ENCODE assay signal across 19 cellular contexts in the genomic region with DNA sequence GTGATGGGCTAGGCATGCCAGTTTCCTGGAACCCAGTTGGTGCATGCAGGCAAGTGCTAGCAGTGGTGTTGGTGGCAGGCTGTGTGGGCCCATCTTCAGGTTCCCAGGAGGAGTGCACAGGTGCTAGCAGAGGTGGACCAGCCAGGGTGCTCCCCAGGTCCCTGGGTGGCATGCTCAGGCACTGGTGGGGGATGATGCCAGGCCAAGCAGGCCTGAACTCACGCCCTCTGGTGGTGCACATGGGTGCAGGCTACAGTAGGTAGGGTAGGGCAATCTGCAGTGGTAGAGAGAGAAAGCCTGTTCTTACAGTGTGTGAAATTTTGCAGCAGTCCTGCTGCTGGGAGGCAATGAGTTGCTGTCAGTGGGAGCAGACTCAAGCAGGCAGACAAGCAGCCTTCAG.
DNase-seq lines count a peak whose midpoint lies in the region; ATAC-seq and TF ChIP-seq lines count a peak whose summit lies in the region.
"Had no signal": no experiment of that assay in that cellular context is flagged by ENCODE, and none has a peak within 500 bp of the region (broad histone marks: within the 10 kb centered on the region; RNA-seq: fewer than 3 reads in every experiment).

No MANE protein-coding gene starts in this region.

- H3K4me1 Mint-ChIP-seq in activated CD8-positive, alpha-beta T cell treated with anti-CD3 and anti-CD28 coated beads for 36 hours (ENCODE audit: low read depth), result no peaks in the 10 kb centered on the region
- H3K4me1 Mint-ChIP-seq in activated CD8-positive, alpha-beta T cell treated with anti-CD3 and anti-CD28 coated beads, Interleukin-2, amount 10 ng/mL, durations not matched to agents 7 days and 5 days (ENCODE audit: low read depth), result no peaks in the 10 kb centered on the region
- H3K4me1 Mint-ChIP-seq in WTC11, result 0 out of 2 replicates have a peak, but pooled peaks cover 2% of the 10 kb centered on the region
- H3K4me1 Mint-ChIP-seq in type B pancreatic cell (ENCODE audit: unreplicated experiment), result no peaks in the 10 kb centered on the region
- H3K4me1 Mint-ChIP-seq: activated CD4-positive, alpha-beta memory T cell treated with anti-CD3 and anti-CD28 coated beads, Interleukin-2, amount 10 ng/mL, durations not matched to agents 7 days and 5 days had no signal

- DNase-seq in activated CD8-positive, alpha-beta T cell treated with anti-CD3 and anti-CD28 coated beads for 36 hours, result peak; percentile 1
- DNase-seq in activated CD8-positive, alpha-beta T cell treated with anti-CD3 and anti-CD28 coated beads, Interleukin-2, amount 10 ng/mL, durations not matched to agents 7 days and 5 days, result no peak
- DNase-seq in LNCaP clone FGC (ENCODE audit: low read depth) (no peak), WTC11 (ENCODE audit: low spot score) (peak; percentile 48), type B pancreatic cell (ENCODE audit: extremely low spot score, unreplicated experiment) (no peak), osteoblast (ENCODE audit: insufficient read length, low spot score, missing footprints) (no peak), glomerular visceral epithelial cell (ENCODE audit: extremely low spot score) (no peak)
- DNase-seq: activated CD4-positive, alpha-beta memory T cell treated with anti-CD3 and anti-CD28 coated beads, Interleukin-2, amount 10 ng/mL, durations not matched to agents 7 days and 5 days; brain microvascular endothelial cell; NCI-H1436; NCI-H446; ovary; stimulated activated CD4-positive, alpha-beta T cell treated with anti-CD3 and anti-CD28 coated beads, Interleukin-4, amount 100 ng/mL, for 1 hour; substantia nigra had no signal

- peaks cover 12% of the 10 kb centered on the region for H3K9me3 Mint-ChIP-seq in activated CD8-positive, alpha-beta T cell treated with anti-CD3 and anti-CD28 coated beads for 36 hours
- peaks cover 17% of the 10 kb centered on the region for H3K9me3 Mint-ChIP-seq in activated CD8-positive, alpha-beta T cell treated with anti-CD3 and anti-CD28 coated beads, Interleukin-2, amount 10 ng/mL, durations not matched to agents 7 days and 5 days (ENCODE audit: insufficient read depth)
- H3K9me3 Mint-ChIP-seq in WTC11 (peaks cover 58% of the 10 kb centered on the region), type B pancreatic cell (no peaks in the 10 kb centered on the region)

- H3K4me1 ChIP-seq in osteoblast (ENCODE audit: insufficient read depth, low read length), result no peaks in the 10 kb centered on the region

- TF ChIP-seq CTCF in activated CD8-positive, alpha-beta T cell treated with anti-CD3 and anti-CD28 coated beads for 36 hours (IDR thresholded peaks at IDR 0.05), result no peak
- TF ChIP-seq CTCF in LNCaP clone FGC (IDR thresholded peaks at IDR 0.05; ENCODE audit: control insufficient read depth, extremely low read depth, insufficient read depth) (peak; percentile 21; the same call in 1 of the 2 replicates), WTC11 (IDR thresholded peaks at IDR 0.05) (peak; percentile 62), type B pancreatic cell (conservative IDR thresholded peaks at IDR 0.05) (peak; percentile 47), osteoblast (IDR thresholded peaks at IDR 0.05; ENCODE audit: extremely low read depth, low read depth, low read length) (no peak)

- POLR2A ChIA-PET in activated CD8-positive, alpha-beta T cell treated with anti-CD3 and anti-CD28 coated beads for 36 hours (lab: Charles Lee), result no interaction called here
- POLR2A ChIA-PET in activated CD8-positive, alpha-beta T cell treated with anti-CD3 and anti-CD28 coated beads, Interleukin-2, amount 10 ng/mL, durations not matched to agents 7 days and 5 days (lab: Charles Lee), result no interaction called here
- POLR2A ChIA-PET in WTC11 (lab: Charles Lee), result no interaction called here

- H3K27me3 Mint-ChIP-seq in activated CD8-positive, alpha-beta T cell treated with anti-CD3 and anti-CD28 coated beads for 36 hours, result no peaks in the 10 kb centered on the region
- H3K27me3 Mint-ChIP-seq in activated CD8-positive, alpha-beta T cell treated with anti-CD3 and anti-CD28 coated beads, Interleukin-2, amount 10 ng/mL, durations not matched to agents 7 days and 5 days (ENCODE audit: low read depth), result no peaks in the 10 kb centered on the region
- H3K27me3 Mint-ChIP-seq in WTC11 (ENCODE audit: low read depth) (peaks cover 9% of the 10 kb centered on the region), type B pancreatic cell (peaks cover 3% of the 10 kb centered on the region)
- H3K27me3 Mint-ChIP-seq: activated CD4-positive, alpha-beta memory T cell treated with anti-CD3 and anti-CD28 coated beads, Interleukin-2, amount 10 ng/mL, durations not matched to agents 7 days and 5 days; dendritic cell treated with granulocyte-macrophage colony-stimulating factor and Interleukin-4, amounts not matched to agents 40 ng/mL and 50 ng/mL, for 4 days had no signal

- intact Hi-C loops in activated CD8-positive, alpha-beta T cell treated with anti-CD3 and anti-CD28 coated beads for 36 hours (cut with micrococcal nuclease), result no loop called here

- H3K9me3 ChIP-seq in osteoblast (ENCODE audit: low read depth, low read length), result peaks cover 6% of the 10 kb centered on the region
- H3K9me3 ChIP-seq: ovary had no signal

- ATAC-seq in activated CD8-positive, alpha-beta T cell treated with anti-CD3 and anti-CD28 coated beads for 36 hours, result no peak
- no peak for ATAC-seq in activated CD8-positive, alpha-beta T cell treated with anti-CD3 and anti-CD28 coated beads, Interleukin-2, amount 10 ng/mL, durations not matched to agents 7 days and 5 days
- ATAC-seq in WTC11 (peak; percentile 97), GM18870 (IDR thresholded peaks at IDR 0.05; ENCODE audit: unreplicated experiment) (no peak)
- ATAC-seq: left lobe of liver had no signal

- H3K27ac Mint-ChIP-seq in activated CD8-positive, alpha-beta T cell treated with anti-CD3 and anti-CD28 coated beads for 36 hours, result no peak overlapping the region
- no peak overlapping the region for H3K27ac Mint-ChIP-seq in activated CD8-positive, alpha-beta T cell treated with anti-CD3 and anti-CD28 coated beads, Interleukin-2, amount 10 ng/mL, durations not matched to agents 7 days and 5 days
- H3K27ac Mint-ChIP-seq in WTC11 (no peak overlapping the region), type B pancreatic cell (no peak overlapping the region)
- H3K27ac Mint-ChIP-seq: activated CD4-positive, alpha-beta memory T cell treated with anti-CD3 and anti-CD28 coated beads, Interleukin-2, amount 10 ng/mL, durations not matched to agents 7 days and 5 days; dendritic cell treated with granulocyte-macrophage colony-stimulating factor and Interleukin-4, amounts not matched to agents 40 ng/mL and 50 ng/mL, for 4 days had no signal

- H3K4me3 ChIP-seq in LNCaP clone FGC (ENCODE audit: low read depth, low read length) (no peak overlapping the region), osteoblast (ENCODE audit: insufficient read depth, low read length) (no peak overlapping the region)
- H3K4me3 ChIP-seq: ovary had no signal

- H3K4me2 ChIP-seq in osteoblast (ENCODE audit: insufficient read depth, low read length), result no peak overlapping the region
- H3K4me2 ChIP-seq: KMS-11 had no signal

- H3K27me3 ChIP-seq in osteoblast (ENCODE audit: insufficient read depth, low read length), result no peaks in the 10 kb centered on the region
- H3K27me3 ChIP-seq: brain microvascular endothelial cell, ovary had no signal

- CTCF ChIA-PET in activated CD8-positive, alpha-beta T cell treated with anti-CD3 and anti-CD28 coated beads for 36 hours (lab: Charles Lee), result no interaction called here
- CTCF ChIA-PET in activated CD8-positive, alpha-beta T cell treated with anti-CD3 and anti-CD28 coated beads, Interleukin-2, amount 10 ng/mL, durations not matched to agents 7 days and 5 days (lab: Charles Lee), result no interaction called here
- CTCF ChIA-PET in WTC11 (lab: Charles Lee), result interaction anchor here (0.6 kb wide), 1 partner anchor 224 kb away, joined by 4 read pairs; no protein-coding TSS in a partner anchor

- H3K27ac ChIP-seq in osteoblast (ENCODE audit: low read depth, low read length), result no peak overlapping the region
- H3K27ac ChIP-seq: brain microvascular endothelial cell, HL-60, KMS-11, ovary had no signal

- H3K36me3 Mint-ChIP-seq in activated CD8-positive, alpha-beta T cell treated with anti-CD3 and anti-CD28 coated beads for 36 hours (ENCODE audit: low read depth), result no peaks in the 10 kb centered on the region
- no peaks in the 10 kb centered on the region for H3K36me3 Mint-ChIP-seq in activated CD8-positive, alpha-beta T cell treated with anti-CD3 and anti-CD28 coated beads, Interleukin-2, amount 10 ng/mL, durations not matched to agents 7 days and 5 days (ENCODE audit: low read depth)
- H3K36me3 Mint-ChIP-seq in WTC11, result peaks cover 21% of the 10 kb centered on the region
- no peaks in the 10 kb centered on the region for H3K36me3 Mint-ChIP-seq in type B pancreatic cell

- H3K36me3 ChIP-seq in osteoblast (ENCODE audit: insufficient read depth, low read length), result no peaks in the 10 kb centered on the region
- H3K36me3 ChIP-seq: brain microvascular endothelial cell, ovary had no signal

- no peaks in the 10 kb centered on the region for H3K79me2 ChIP-seq in osteoblast (ENCODE audit: insufficient read depth, low read length)

- H3K4me3 Mint-ChIP-seq in activated CD8-positive, alpha-beta T cell treated with anti-CD3 and anti-CD28 coated beads for 36 hours, result no peak overlapping the region
- no peak overlapping the region for H3K4me3 Mint-ChIP-seq in activated CD8-positive, alpha-beta T cell treated with anti-CD3 and anti-CD28 coated beads, Interleukin-2, amount 10 ng/mL, durations not matched to agents 7 days and 5 days
- H3K4me3 Mint-ChIP-seq in WTC11, result no peak overlapping the region
- H3K4me3 Mint-ChIP-seq in type B pancreatic cell, result no peak overlapping the region
- H3K4me3 Mint-ChIP-seq: activated CD4-positive, alpha-beta memory T cell treated with anti-CD3 and anti-CD28 coated beads, Interleukin-2, amount 10 ng/mL, durations not matched to agents 7 days and 5 days; dendritic cell treated with granulocyte-macrophage colony-stimulating factor and Interleukin-4, amounts not matched to agents 40 ng/mL and 50 ng/mL, for 4 days had no signal

- no peaks in the 10 kb centered on the region for H4K20me1 ChIP-seq in osteoblast (ENCODE audit: insufficient read depth, low read length)

- no peak overlapping the region for H2AFZ ChIP-seq in osteoblast (ENCODE audit: low read length)

TF ChIP-seq in WTC11, 78 proteins besides CTCF, POLR2A, EP300 and RAD21 (continues in another document):
- TF ChIP-seq ATF1 (CRISPR knock-in tag; IDR thresholded peaks at IDR 0.05), result no peak
- TF ChIP-seq, protein P1, sequence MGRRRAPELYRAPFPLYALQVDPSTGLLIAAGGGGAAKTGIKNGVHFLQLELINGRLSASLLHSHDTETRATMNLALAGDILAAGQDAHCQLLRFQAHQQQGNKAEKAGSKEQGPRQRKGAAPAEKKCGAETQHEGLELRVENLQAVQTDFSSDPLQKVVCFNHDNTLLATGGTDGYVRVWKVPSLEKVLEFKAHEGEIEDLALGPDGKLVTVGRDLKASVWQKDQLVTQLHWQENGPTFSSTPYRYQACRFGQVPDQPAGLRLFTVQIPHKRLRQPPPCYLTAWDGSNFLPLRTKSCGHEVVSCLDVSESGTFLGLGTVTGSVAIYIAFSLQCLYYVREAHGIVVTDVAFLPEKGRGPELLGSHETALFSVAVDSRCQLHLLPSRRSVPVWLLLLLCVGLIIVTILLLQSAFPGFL (CRISPR knock-in tag; IDR thresholded peaks at IDR 0.05; ENCODE audit: borderline replicate concordance), result no peak

Comparison
In these comparisons a context has a peak if more than half of its experiments do, and no peak if none do; other contexts are left out.
1. DNase-seq: peak in activated CD8-positive, alpha-beta T cell treated with anti-CD3 and anti-CD28 coated beads for 36 hours (single experiment) and WTC11 (single experiment); none in activated CD8-positive, alpha-beta T cell treated with anti-CD3 and anti-CD28 coated beads, Interleukin-2, amount 10 ng/mL, durations not matched to agents 7 days and 5 days (single experiment), LNCaP clone FGC (single experiment), type B pancreatic cell (single experiment), osteoblast (single experiment) and glomerular visceral epithelial cell (single experiment).
2. CTCF ChIP-seq: peak in LNCaP clone FGC (single experiment), WTC11 (single experiment) and type B pancreatic cell (single experiment); none in activated CD8-positive, alpha-beta T cell treated with anti-CD3 and anti-CD28 coated beads for 36 hours (single experiment) and osteoblast (single experiment).